ENCODE assay signal across 1 cellular context in the genomic region with DNA sequence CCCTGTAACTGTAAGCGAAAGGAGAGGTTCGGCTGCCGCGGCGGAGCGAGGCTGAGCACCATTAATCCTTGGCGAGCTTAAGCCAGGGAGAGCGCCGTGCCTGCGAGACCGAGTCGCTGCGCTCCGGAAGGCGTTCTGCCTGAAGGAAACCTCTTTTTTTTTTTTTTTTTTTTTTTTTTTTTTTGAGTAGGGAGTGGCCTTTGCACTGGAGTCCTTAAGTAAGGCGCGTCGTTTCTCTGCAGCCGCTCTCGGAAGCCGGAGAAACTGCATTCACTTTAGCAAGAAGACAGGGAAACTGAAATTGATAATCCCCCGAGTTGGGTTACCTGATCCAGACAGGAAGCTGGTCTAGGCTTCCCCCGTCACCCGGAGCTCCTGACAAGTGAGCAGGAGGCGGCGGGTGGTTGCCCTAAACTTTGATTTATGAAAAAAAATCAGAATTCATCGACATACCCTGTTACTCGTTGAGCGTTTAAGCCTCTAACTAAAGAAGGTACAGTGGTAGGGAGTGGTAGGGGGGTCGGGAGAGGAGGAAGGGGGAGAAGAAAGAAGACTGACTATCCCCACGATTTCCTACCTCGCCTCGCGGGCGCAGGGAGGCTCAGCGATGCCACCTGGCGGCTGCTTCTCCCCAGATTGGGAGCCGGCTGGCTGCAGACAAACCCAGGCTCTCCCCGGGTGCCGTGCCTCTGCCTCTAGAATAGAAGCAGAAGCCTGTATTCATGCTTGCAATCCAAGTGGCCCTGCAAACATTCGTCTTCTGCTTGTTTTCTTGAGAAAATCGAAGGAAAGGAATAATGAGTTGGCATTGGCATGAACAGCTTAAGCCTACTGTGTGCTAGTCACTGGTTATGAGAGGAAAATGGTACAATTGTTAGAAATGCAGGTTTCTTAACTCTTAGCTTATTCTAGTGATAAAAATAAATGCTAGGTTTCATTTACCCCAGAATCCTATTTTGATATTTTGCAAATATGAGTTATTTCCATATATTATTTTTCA.
TF ChIP-seq lines count a peak whose summit lies in the region.

No MANE protein-coding gene starts in this region.

TF ChIP-seq in GM12878, 131 proteins besides CTCF, POLR2A, EP300 and RAD21 (continues in another document):
- TF ChIP-seq, protein P1, sequence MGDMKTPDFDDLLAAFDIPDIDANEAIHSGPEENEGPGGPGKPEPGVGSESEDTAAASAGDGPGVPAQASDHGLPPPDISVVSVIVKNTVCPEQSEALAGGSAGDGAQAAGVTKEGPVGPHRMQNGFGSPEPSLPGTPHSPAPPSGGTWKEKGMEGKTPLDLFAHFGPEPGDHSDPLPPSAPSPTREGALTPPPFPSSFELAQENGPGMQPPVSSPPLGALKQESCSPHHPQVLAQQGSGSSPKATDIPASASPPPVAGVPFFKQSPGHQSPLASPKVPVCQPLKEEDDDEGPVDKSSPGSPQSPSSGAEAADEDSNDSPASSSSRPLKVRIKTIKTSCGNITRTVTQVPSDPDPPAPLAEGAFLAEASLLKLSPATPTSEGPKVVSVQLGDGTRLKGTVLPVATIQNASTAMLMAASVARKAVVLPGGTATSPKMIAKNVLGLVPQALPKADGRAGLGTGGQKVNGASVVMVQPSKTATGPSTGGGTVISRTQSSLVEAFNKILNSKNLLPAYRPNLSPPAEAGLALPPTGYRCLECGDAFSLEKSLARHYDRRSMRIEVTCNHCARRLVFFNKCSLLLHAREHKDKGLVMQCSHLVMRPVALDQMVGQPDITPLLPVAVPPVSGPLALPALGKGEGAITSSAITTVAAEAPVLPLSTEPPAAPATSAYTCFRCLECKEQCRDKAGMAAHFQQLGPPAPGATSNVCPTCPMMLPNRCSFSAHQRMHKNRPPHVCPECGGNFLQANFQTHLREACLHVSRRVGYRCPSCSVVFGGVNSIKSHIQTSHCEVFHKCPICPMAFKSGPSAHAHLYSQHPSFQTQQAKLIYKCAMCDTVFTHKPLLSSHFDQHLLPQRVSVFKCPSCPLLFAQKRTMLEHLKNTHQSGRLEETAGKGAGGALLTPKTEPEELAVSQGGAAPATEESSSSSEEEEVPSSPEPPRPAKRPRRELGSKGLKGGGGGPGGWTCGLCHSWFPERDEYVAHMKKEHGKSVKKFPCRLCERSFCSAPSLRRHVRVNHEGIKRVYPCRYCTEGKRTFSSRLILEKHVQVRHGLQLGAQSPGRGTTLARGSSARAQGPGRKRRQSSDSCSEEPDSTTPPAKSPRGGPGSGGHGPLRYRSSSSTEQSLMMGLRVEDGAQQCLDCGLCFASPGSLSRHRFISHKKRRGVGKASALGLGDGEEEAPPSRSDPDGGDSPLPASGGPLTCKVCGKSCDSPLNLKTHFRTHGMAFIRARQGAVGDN (IDR thresholded peaks at IDR 0.05) = 0 out of 2 replicates have a peak, but pooled peaks have one; percentile 34
- TF ChIP-seq BACH1 (IDR thresholded peaks at IDR 0.05; ENCODE audit: borderline replicate concordance) = no peak
- TF ChIP-seq, protein P2, sequence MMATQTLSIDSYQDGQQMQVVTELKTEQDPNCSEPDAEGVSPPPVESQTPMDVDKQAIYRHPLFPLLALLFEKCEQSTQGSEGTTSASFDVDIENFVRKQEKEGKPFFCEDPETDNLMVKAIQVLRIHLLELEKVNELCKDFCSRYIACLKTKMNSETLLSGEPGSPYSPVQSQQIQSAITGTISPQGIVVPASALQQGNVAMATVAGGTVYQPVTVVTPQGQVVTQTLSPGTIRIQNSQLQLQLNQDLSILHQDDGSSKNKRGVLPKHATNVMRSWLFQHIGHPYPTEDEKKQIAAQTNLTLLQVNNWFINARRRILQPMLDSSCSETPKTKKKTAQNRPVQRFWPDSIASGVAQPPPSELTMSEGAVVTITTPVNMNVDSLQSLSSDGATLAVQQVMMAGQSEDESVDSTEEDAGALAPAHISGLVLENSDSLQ (IDR thresholded peaks at IDR 0.05) = no peak
- peak; percentile 62; the same call in 1 of the 2 replicates for TF ChIP-seq RB1 (IDR thresholded peaks at IDR 0.05; ENCODE audit: borderline replicate concordance)
- no peak; the same call in 1 of the 2 replicates for TF ChIP-seq MTA3 (IDR thresholded peaks at IDR 0.05; ENCODE audit: borderline replicate concordance, low read length)
- no peak for TF ChIP-seq TCF7 (IDR thresholded peaks at IDR 0.05; ENCODE audit: borderline replicate concordance)
- peak; percentile 27; the same call in 1 of the 2 replicates for TF ChIP-seq ZBED1 (IDR thresholded peaks at IDR 0.05; ENCODE audit: borderline replicate concordance)
- no peak for TF ChIP-seq ZNF622 (IDR thresholded peaks at IDR 0.05)
- peak; percentile 18; the same call in 1 of the 2 replicates for TF ChIP-seq NR2F1 (conservative IDR thresholded peaks at IDR 0.05)
- TF ChIP-seq RFX5 (IDR thresholded peaks at IDR 0.05; ENCODE audit: low read depth, low read length) = no peak
- TF ChIP-seq POLR2AphosphoS2 (IDR thresholded peaks at IDR 0.05; ENCODE audit: low read depth, low read length) = no peak
- TF ChIP-seq MYB (IDR thresholded peaks at IDR 0.05; ENCODE audit: borderline replicate concordance, low read depth, low read length) = no peak
- TF ChIP-seq, protein P3, sequence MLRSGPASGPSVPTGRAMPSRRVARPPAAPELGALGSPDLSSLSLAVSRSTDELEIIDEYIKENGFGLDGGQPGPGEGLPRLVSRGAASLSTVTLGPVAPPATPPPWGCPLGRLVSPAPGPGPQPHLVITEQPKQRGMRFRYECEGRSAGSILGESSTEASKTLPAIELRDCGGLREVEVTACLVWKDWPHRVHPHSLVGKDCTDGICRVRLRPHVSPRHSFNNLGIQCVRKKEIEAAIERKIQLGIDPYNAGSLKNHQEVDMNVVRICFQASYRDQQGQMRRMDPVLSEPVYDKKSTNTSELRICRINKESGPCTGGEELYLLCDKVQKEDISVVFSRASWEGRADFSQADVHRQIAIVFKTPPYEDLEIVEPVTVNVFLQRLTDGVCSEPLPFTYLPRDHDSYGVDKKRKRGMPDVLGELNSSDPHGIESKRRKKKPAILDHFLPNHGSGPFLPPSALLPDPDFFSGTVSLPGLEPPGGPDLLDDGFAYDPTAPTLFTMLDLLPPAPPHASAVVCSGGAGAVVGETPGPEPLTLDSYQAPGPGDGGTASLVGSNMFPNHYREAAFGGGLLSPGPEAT (IDR thresholded peaks at IDR 0.05; ENCODE audit: low read depth) = peak; percentile 44; the same call in 1 of the 2 replicates
- TF ChIP-seq, protein P4, sequence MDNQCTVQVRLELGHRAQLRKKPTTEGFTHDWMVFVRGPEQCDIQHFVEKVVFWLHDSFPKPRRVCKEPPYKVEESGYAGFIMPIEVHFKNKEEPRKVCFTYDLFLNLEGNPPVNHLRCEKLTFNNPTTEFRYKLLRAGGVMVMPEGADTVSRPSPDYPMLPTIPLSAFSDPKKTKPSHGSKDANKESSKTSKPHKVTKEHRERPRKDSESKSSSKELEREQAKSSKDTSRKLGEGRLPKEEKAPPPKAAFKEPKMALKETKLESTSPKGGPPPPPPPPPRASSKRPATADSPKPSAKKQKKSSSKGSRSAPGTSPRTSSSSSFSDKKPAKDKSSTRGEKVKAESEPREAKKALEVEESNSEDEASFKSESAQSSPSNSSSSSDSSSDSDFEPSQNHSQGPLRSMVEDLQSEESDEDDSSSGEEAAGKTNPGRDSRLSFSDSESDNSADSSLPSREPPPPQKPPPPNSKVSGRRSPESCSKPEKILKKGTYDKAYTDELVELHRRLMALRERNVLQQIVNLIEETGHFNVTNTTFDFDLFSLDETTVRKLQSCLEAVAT (IDR thresholded peaks at IDR 0.05) = peak; percentile 40; the same call in 1 of the 2 replicates
- TF ChIP-seq ESRRA (IDR thresholded peaks at IDR 0.05; ENCODE audit: low read length) = no peak
- no peak for TF ChIP-seq FOXK2 (IDR thresholded peaks at IDR 0.05)
- TF ChIP-seq, protein P5, sequence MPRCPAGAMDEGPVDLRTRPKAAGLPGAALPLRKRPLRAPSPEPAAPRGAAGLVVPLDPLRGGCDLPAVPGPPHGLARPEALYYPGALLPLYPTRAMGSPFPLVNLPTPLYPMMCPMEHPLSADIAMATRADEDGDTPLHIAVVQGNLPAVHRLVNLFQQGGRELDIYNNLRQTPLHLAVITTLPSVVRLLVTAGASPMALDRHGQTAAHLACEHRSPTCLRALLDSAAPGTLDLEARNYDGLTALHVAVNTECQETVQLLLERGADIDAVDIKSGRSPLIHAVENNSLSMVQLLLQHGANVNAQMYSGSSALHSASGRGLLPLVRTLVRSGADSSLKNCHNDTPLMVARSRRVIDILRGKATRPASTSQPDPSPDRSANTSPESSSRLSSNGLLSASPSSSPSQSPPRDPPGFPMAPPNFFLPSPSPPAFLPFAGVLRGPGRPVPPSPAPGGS (IDR thresholded peaks at IDR 0.05; ENCODE audit: borderline replicate concordance, insufficient read depth, low read depth, low read length, poor library complexity, severe bottlenecking) = no peak
- 0 out of 2 replicates have a peak, but pooled peaks have one; percentile 66 for TF ChIP-seq ZNF24 (IDR thresholded peaks at IDR 0.05)
- TF ChIP-seq RCOR1 (conservative IDR thresholded peaks at IDR 0.05; ENCODE audit: low read depth, low read length) = no peak
- no peak for TF ChIP-seq HCFC1 (IDR thresholded peaks at IDR 0.05; ENCODE audit: low read length)
- TF ChIP-seq YBX1 (IDR thresholded peaks at IDR 0.05) = no peak
- TF ChIP-seq BRCA1 (IDR thresholded peaks at IDR 0.05; ENCODE audit: low read depth, low read length) = no peak; the same call in 1 of the 2 replicates
- no peak for TF ChIP-seq HDGF (IDR thresholded peaks at IDR 0.05)
- no peak for TF ChIP-seq EGR1 (IDR thresholded peaks at IDR 0.05; ENCODE audit: borderline replicate concordance in 1 of 2, low read depth in 2 of 2, low read length in 2 of 2)
- TF ChIP-seq, protein P6, sequence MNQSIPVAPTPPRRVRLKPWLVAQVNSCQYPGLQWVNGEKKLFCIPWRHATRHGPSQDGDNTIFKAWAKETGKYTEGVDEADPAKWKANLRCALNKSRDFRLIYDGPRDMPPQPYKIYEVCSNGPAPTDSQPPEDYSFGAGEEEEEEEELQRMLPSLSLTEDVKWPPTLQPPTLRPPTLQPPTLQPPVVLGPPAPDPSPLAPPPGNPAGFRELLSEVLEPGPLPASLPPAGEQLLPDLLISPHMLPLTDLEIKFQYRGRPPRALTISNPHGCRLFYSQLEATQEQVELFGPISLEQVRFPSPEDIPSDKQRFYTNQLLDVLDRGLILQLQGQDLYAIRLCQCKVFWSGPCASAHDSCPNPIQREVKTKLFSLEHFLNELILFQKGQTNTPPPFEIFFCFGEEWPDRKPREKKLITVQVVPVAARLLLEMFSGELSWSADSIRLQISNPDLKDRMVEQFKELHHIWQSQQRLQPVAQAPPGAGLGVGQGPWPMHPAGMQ (IDR thresholded peaks at IDR 0.05; ENCODE audit: borderline replicate concordance) = no peak
- TF ChIP-seq PAX5 (IDR thresholded peaks at IDR 0.05; ENCODE audit: borderline replicate concordance, low read depth, low read length) = peak; percentile 48; the same call in 1 of the 2 replicates
- no peak for TF ChIP-seq KAT2A (conservative IDR thresholded peaks at IDR 0.05; ENCODE audit: control insufficient read depth, low read depth, low read length)
- no peak for TF ChIP-seq HDAC2 (IDR thresholded peaks at IDR 0.05)
- TF ChIP-seq FOXM1 (IDR thresholded peaks at IDR 0.05; ENCODE audit: low read depth, low read length) = no peak
- TF ChIP-seq BHLHE40 (IDR thresholded peaks at IDR 0.05; ENCODE audit: borderline replicate concordance in 1 of 2, low read depth in 2 of 2, low read length in 1 of 2) = 0 out of 4 replicates have a peak, but pooled peaks of 1 of the 2 experiments have one; percentile 32
- peak; percentile 95 for TF ChIP-seq SMARCA5 (IDR thresholded peaks at IDR 0.05)
- no peak for TF ChIP-seq SP1 (IDR thresholded peaks at IDR 0.05; ENCODE audit: low read depth, low read length)
- no peak for TF ChIP-seq SIN3A (IDR thresholded peaks at IDR 0.05; ENCODE audit: low read depth, low read length)
- TF ChIP-seq NR2C2 (IDR thresholded peaks at IDR 0.05; ENCODE audit: borderline replicate concordance, control insufficient read depth, insufficient read length, low read depth) = no peak
- TF ChIP-seq SUZ12 (IDR thresholded peaks at IDR 0.05; ENCODE audit: unreplicated experiment) = no peak
- peak; percentile 99 for TF ChIP-seq ZNF384 (IDR thresholded peaks at IDR 0.05; ENCODE audit: borderline replicate concordance, low read depth, low read length)
- peak; percentile 51; the same call in 1 of the 2 replicates for TF ChIP-seq IRF4 (IDR thresholded peaks at IDR 0.05; ENCODE audit: low read depth, low read length)
- TF ChIP-seq, protein P7, sequence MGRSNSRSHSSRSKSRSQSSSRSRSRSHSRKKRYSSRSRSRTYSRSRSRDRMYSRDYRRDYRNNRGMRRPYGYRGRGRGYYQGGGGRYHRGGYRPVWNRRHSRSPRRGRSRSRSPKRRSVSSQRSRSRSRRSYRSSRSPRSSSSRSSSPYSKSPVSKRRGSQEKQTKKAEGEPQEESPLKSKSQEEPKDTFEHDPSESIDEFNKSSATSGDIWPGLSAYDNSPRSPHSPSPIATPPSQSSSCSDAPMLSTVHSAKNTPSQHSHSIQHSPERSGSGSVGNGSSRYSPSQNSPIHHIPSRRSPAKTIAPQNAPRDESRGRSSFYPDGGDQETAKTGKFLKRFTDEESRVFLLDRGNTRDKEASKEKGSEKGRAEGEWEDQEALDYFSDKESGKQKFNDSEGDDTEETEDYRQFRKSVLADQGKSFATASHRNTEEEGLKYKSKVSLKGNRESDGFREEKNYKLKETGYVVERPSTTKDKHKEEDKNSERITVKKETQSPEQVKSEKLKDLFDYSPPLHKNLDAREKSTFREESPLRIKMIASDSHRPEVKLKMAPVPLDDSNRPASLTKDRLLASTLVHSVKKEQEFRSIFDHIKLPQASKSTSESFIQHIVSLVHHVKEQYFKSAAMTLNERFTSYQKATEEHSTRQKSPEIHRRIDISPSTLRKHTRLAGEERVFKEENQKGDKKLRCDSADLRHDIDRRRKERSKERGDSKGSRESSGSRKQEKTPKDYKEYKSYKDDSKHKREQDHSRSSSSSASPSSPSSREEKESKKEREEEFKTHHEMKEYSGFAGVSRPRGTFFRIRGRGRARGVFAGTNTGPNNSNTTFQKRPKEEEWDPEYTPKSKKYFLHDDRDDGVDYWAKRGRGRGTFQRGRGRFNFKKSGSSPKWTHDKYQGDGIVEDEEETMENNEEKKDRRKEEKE (IDR thresholded peaks at IDR 0.05) = no peak
- TF ChIP-seq, protein P8, sequence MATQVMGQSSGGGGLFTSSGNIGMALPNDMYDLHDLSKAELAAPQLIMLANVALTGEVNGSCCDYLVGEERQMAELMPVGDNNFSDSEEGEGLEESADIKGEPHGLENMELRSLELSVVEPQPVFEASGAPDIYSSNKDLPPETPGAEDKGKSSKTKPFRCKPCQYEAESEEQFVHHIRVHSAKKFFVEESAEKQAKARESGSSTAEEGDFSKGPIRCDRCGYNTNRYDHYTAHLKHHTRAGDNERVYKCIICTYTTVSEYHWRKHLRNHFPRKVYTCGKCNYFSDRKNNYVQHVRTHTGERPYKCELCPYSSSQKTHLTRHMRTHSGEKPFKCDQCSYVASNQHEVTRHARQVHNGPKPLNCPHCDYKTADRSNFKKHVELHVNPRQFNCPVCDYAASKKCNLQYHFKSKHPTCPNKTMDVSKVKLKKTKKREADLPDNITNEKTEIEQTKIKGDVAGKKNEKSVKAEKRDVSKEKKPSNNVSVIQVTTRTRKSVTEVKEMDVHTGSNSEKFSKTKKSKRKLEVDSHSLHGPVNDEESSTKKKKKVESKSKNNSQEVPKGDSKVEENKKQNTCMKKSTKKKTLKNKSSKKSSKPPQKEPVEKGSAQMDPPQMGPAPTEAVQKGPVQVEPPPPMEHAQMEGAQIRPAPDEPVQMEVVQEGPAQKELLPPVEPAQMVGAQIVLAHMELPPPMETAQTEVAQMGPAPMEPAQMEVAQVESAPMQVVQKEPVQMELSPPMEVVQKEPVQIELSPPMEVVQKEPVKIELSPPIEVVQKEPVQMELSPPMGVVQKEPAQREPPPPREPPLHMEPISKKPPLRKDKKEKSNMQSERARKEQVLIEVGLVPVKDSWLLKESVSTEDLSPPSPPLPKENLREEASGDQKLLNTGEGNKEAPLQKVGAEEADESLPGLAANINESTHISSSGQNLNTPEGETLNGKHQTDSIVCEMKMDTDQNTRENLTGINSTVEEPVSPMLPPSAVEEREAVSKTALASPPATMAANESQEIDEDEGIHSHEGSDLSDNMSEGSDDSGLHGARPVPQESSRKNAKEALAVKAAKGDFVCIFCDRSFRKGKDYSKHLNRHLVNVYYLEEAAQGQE (IDR thresholded peaks at IDR 0.05; ENCODE audit: low read depth, low read length) = no peak
